ENCODE assay signal across 38 cellular contexts in genomic region chr5:16128944-16129343, GRCh38. TPM values are rescaled to one million over a fixed set of nuclear protein-coding genes. Genes with fewer than 3 reads are reported as not detected.
"Had no signal": no experiment of that assay in that cellular context is flagged by ENCODE, and none has a peak within 500 bp of the region (broad histone marks: within the 10 kb centered on the region; RNA-seq: fewer than 3 reads in every experiment).

No MANE protein-coding gene starts in this region.

- H3K4me1 ChIP-seq: Peyer's patch, SJCRH30 had no signal

- H3K4me1 Mint-ChIP-seq: activated CD4-positive, alpha-beta memory T cell treated with anti-CD3 and anti-CD28 coated beads, Interleukin-2, amount 10 ng/mL, durations not matched to agents 7 days and 5 days; activated CD8-positive, alpha-beta memory T cell treated with anti-CD3 and anti-CD28 coated beads, Interleukin-2, amount 10 ng/mL, durations not matched to agents 7 days and 5 days; activated naive CD4-positive, alpha-beta T cell treated with anti-CD3 and anti-CD28 coated beads, Interleukin-2, amount 10 ng/mL, durations not matched to agents 7 days and 5 days; activated naive CD8-positive, alpha-beta T cell treated with anti-CD3 and anti-CD28 coated beads, Interleukin-2, amount 50 U/mL, for 24 hours; brain; central memory CD8-positive, alpha-beta T cell had no signal

- H3K36me3 Mint-ChIP-seq: activated CD8-positive, alpha-beta memory T cell treated with anti-CD3 and anti-CD28 coated beads, Interleukin-2, amount 10 ng/mL, durations not matched to agents 7 days and 5 days; activated naive CD4-positive, alpha-beta T cell treated with anti-CD3 and anti-CD28 coated beads, Interleukin-2, amount 10 ng/mL, durations not matched to agents 7 days and 5 days; activated naive CD8-positive, alpha-beta T cell; brain had no signal

- H3K27ac ChIP-seq: KMS-11, Peyer's patch, SJCRH30, SK-N-MC, WERI-Rb-1 had no signal

- H3K27me3 Mint-ChIP-seq: activated CD4-positive, alpha-beta memory T cell treated with anti-CD3 and anti-CD28 coated beads, Interleukin-2, amount 10 ng/mL, durations not matched to agents 7 days and 5 days; activated CD8-positive, alpha-beta memory T cell treated with anti-CD3 and anti-CD28 coated beads, Interleukin-2, amount 10 ng/mL, durations not matched to agents 7 days and 5 days; activated naive CD4-positive, alpha-beta T cell treated with anti-CD3 and anti-CD28 coated beads, Interleukin-2, amount 10 ng/mL, durations not matched to agents 7 days and 5 days; activated naive CD8-positive, alpha-beta T cell; activated naive CD8-positive, alpha-beta T cell treated with anti-CD3 and anti-CD28 coated beads, Interleukin-2, amount 50 U/mL, for 24 hours; central memory CD8-positive, alpha-beta T cell had no signal

- H3K4me3 ChIP-seq: Peyer's patch, SJCRH30, SK-N-MC had no signal

- H3K27me3 ChIP-seq: Peyer's patch, SJCRH30 had no signal

- H3K36me3 ChIP-seq: Peyer's patch, SJCRH30, WERI-Rb-1 had no signal

- H3K4me3 Mint-ChIP-seq: activated CD4-positive, alpha-beta memory T cell treated with anti-CD3 and anti-CD28 coated beads, Interleukin-2, amount 10 ng/mL, durations not matched to agents 7 days and 5 days; activated CD8-positive, alpha-beta memory T cell treated with anti-CD3 and anti-CD28 coated beads, Interleukin-2, amount 10 ng/mL, durations not matched to agents 7 days and 5 days; activated naive CD4-positive, alpha-beta T cell treated with anti-CD3 and anti-CD28 coated beads, Interleukin-2, amount 10 ng/mL, durations not matched to agents 7 days and 5 days; activated naive CD8-positive, alpha-beta T cell; activated naive CD8-positive, alpha-beta T cell treated with anti-CD3 and anti-CD28 coated beads, Interleukin-2, amount 50 U/mL, for 24 hours; brain; central memory CD8-positive, alpha-beta T cell had no signal

- H3K4me2 ChIP-seq: KMS-11 had no signal

- H3K27ac Mint-ChIP-seq: activated CD4-positive, alpha-beta memory T cell treated with anti-CD3 and anti-CD28 coated beads, Interleukin-2, amount 10 ng/mL, durations not matched to agents 7 days and 5 days; activated CD8-positive, alpha-beta memory T cell treated with anti-CD3 and anti-CD28 coated beads, Interleukin-2, amount 10 ng/mL, durations not matched to agents 7 days and 5 days; activated naive CD4-positive, alpha-beta T cell treated with anti-CD3 and anti-CD28 coated beads, Interleukin-2, amount 10 ng/mL, durations not matched to agents 7 days and 5 days; activated naive CD8-positive, alpha-beta T cell; activated naive CD8-positive, alpha-beta T cell treated with anti-CD3 and anti-CD28 coated beads, Interleukin-2, amount 50 U/mL, for 24 hours; brain had no signal

- H3K9me3 ChIP-seq: Peyer's patch, SJCRH30 had no signal

- H3K9me3 Mint-ChIP-seq: activated CD4-positive, alpha-beta memory T cell treated with anti-CD3 and anti-CD28 coated beads, Interleukin-2, amount 10 ng/mL, durations not matched to agents 7 days and 5 days; activated naive CD4-positive, alpha-beta T cell treated with anti-CD3 and anti-CD28 coated beads, Interleukin-2, amount 10 ng/mL, durations not matched to agents 7 days and 5 days; activated naive CD8-positive, alpha-beta T cell treated with anti-CD3 and anti-CD28 coated beads, Interleukin-2, amount 50 U/mL, for 24 hours had no signal

- ATAC-seq: activated CD8-positive, alpha-beta memory T cell treated with anti-CD3 and anti-CD28 coated beads, Interleukin-2, amount 10 ng/mL, durations not matched to agents 7 days and 5 days; activated naive CD8-positive, alpha-beta T cell treated with anti-CD3 and anti-CD28 coated beads, Interleukin-2, amount 50 U/mL, for 24 hours; PC-3 had no signal

- DNase-seq: activated CD4-positive, alpha-beta memory T cell treated with anti-CD3 and anti-CD28 coated beads, Interleukin-2, amount 10 ng/mL, durations not matched to agents 7 days and 5 days; activated CD4-positive, alpha-beta T cell treated with anti-CD3 and anti-CD28 coated beads for 1 hour; activated CD4-positive, alpha-beta T cell treated with anti-CD3 and anti-CD28 coated beads for 48 hours; activated CD4-positive, CD25-positive, alpha-beta regulatory T cell; activated CD8-positive, alpha-beta memory T cell treated with anti-CD3 and anti-CD28 coated beads for 24 hours; activated CD8-positive, alpha-beta memory T cell treated with anti-CD3 and anti-CD28 coated beads, Interleukin-2, amount 10 ng/mL, durations not matched to agents 7 days and 5 days; activated CD8-positive, alpha-beta memory T cell treated with anti-CD3 and anti-CD28 coated beads, Interleukin-2, amount 50 U/mL, for 48 hours; activated effector memory CD4-positive, alpha-beta T cell treated with Interleukin-2 at 50 U/mL for 16 hours; activated naive CD4-positive, alpha-beta T cell treated with anti-CD3 and anti-CD28 coated beads, Interleukin-2, amount 10 ng/mL, durations not matched to agents 7 days and 5 days; activated naive CD8-positive, alpha-beta T cell treated with anti-CD3 and anti-CD28 coated beads, Interleukin-2, amount 50 U/mL, for 24 hours; activated T-cell treated with anti-CD3 and anti-CD28 coated beads, Interleukin-2, amount 50 U/mL, for 48 hours; anterior cingulate cortex; MM.1S; MV-4-11; NCI-H1092; NCI-H1436 treated with DMSO at 0.1 percent for 48 hours; NCI-H1694 treated with DMSO at 0.1 percent for 48 hours; NCI-H2029; NCI-H226; NCI-H446 treated with DMSO at 0.1 percent for 48 hours; NCI-H69; NCI-H82; NK-92 treated with Interleukin-12 subunit alpha and Interleukin-12 subunit beta, amount 100 ng/mL, for 24 hours; PC-3; Peyer's patch; RPMI8226; SJCRH30; T1000; WERI-Rb-1 had no signal

RNA-seq across cellular contexts. Expression of gene MARCHF11, which starts 50.6 kb away (rescaled TPM):
- total RNA-seq: activated CD4-positive, alpha-beta memory T cell treated with anti-CD3 and anti-CD28 coated beads, Interleukin-2, amount 10 ng/mL, durations not matched to agents 7 days and 5 days; activated CD8-positive, alpha-beta memory T cell treated with anti-CD3 and anti-CD28 coated beads, Interleukin-2, amount 10 ng/mL, durations not matched to agents 7 days and 5 days; bronchial epithelial cell; LHCN-M2; PC-3; Peyer's patch; SJCRH30; T-helper 1 cell treated with Interleukin-12 subunit alpha and Interleukin-12 subunit beta and Interleukin-4 antibody, amounts not matched to agents 30 ng/mL and 1 ng/mL, for 36 hours; T-helper 2 cell treated with Interferon-gamma antibody and Interleukin-4, amounts not matched to agents 100 ng/mL and 5 ng/mL, for 36 hours had no signal
